In genomic region chr15:101619615-101619865, GRCh38 we compare ENCODE assay signal across 24 cellular contexts. TPM values are rescaled to one million over a fixed set of nuclear protein-coding genes. Genes with fewer than 3 reads are reported as not detected.
DNase-seq lines count a peak whose midpoint lies in the region; ATAC-seq and TF ChIP-seq lines count a peak whose summit lies in the region.
"Had no signal": no experiment of that assay in that cellular context is flagged by ENCODE, and none has a peak within 500 bp of the region (broad histone marks: within the 10 kb centered on the region; RNA-seq: fewer than 3 reads in every experiment).

No MANE protein-coding gene starts in this region.

- H2AFZ ChIP-seq in Loucy (ENCODE audit: low read length): no peak overlapping the region
- H2AFZ ChIP-seq: GM23248 had no signal

- no peaks in the 10 kb centered on the region for H3K9me2 ChIP-seq in Loucy (replicated peaks; ENCODE audit: low read depth, low read length)

- intact Hi-C loops in left cardiac atrium (cut with DNase I): no loop called here

- H3K4me3 Mint-ChIP-seq in nephron progenitor cell (no peak overlapping the region), T-helper 17 cell (no peak overlapping the region)
- H3K4me3 Mint-ChIP-seq: CD4-positive, CD25-positive, alpha-beta regulatory T cell; CD8-positive, alpha-beta memory T cell; H9 had no signal

- H3K4me1 ChIP-seq in right atrium auricular region (peaks cover 0 to 37% of the 10 kb centered on the region in 2 donors), Loucy (ENCODE audit: insufficient read depth, low read length, poor library complexity, severe bottlenecking) (peaks cover 29% of the 10 kb centered on the region), skeletal muscle tissue (ENCODE audit: control insufficient read depth in 3 of 3, insufficient read depth in 3 of 3, low read length in 3 of 3) (peaks cover 48 to 66% (median 59%) of the 10 kb centered on the region in 3 donors)

- peaks cover 29% of the 10 kb centered on the region for H3K9me3 Mint-ChIP-seq in nephron progenitor cell

- no peaks in the 10 kb centered on the region for H4K20me1 ChIP-seq in Loucy (ENCODE audit: insufficient read depth, low read length, poor library complexity, severe bottlenecking)

- peak overlapping the region; percentile 19 for H3K4me2 ChIP-seq in Loucy (ENCODE audit: low read depth, low read length, poor library complexity, severe bottlenecking)
- H3K4me2 ChIP-seq: A549 had no signal

- no peaks in the 10 kb centered on the region for H3F3A ChIP-seq in Loucy (ENCODE audit: low read depth)

- H3K9me3 ChIP-seq in right atrium auricular region: no peaks in the 10 kb centered on the region
- peaks cover 5% of the 10 kb centered on the region; the same call in 1 of the 2 replicates for H3K9me3 ChIP-seq in Loucy (ENCODE audit: insufficient read depth, low read depth, low read length)
- H3K9me3 ChIP-seq in skeletal muscle tissue (ENCODE audit: control insufficient read depth in 3 of 3, low read length in 3 of 3): no peaks in the 10 kb centered on the region
- no peaks in the 10 kb centered on the region for H3K9me3 ChIP-seq in T-helper 17 cell (ENCODE audit: control insufficient read depth, low read length, poor library complexity, severe bottlenecking)
- H3K9me3 ChIP-seq: A549, BE2C had no signal

- DNase-seq in right atrium auricular region (ENCODE audit: low spot score) (peak; percentile 52), left cardiac atrium (no peak), nephron progenitor cell (no peak), GOT3 (lab: John Stamatoyannopoulos, UW) (no peak), T-helper 17 cell (no peak), NCI-H345 (lab: John Stamatoyannopoulos, UW) (no peak)
- DNase-seq: 8988T; ACHN; AML-193; BE2C; CD4-positive, CD25-positive, alpha-beta regulatory T cell; CD8-positive, alpha-beta memory T cell; DMS 273 treated with DMSO at 0.1 percent for 48 hours; DMS79; EL; GDM1; GM23248; H9 had no signal

- H3K4me3 ChIP-seq in right atrium auricular region (no peak overlapping the region), Loucy (ENCODE audit: low read length, poor library complexity, severe bottlenecking) (no peak overlapping the region), skeletal muscle tissue (ENCODE audit: low read length in 3 of 3) (peak overlapping the region in 1 of 3 donors; percentile 13)
- H3K4me3 ChIP-seq: A549, GM23248 had no signal

- H3K27me3 Mint-ChIP-seq in nephron progenitor cell (ENCODE audit: low read depth, poor library complexity) (peaks cover 10% of the 10 kb centered on the region), T-helper 17 cell (no peaks in the 10 kb centered on the region)
- H3K27me3 Mint-ChIP-seq: CD4-positive, CD25-positive, alpha-beta regulatory T cell; CD8-positive, alpha-beta memory T cell had no signal

- H3K36me3 Mint-ChIP-seq in nephron progenitor cell (ENCODE audit: low read depth) (peaks cover 25% of the 10 kb centered on the region), T-helper 17 cell (ENCODE audit: low read depth) (peaks cover 7% of the 10 kb centered on the region)

- H3K36me3 ChIP-seq in right atrium auricular region: no peaks in the 10 kb centered on the region
- no peaks in the 10 kb centered on the region for H3K36me3 ChIP-seq in Loucy (ENCODE audit: insufficient read depth, low read length)
- H3K36me3 ChIP-seq in skeletal muscle tissue (ENCODE audit: control insufficient read depth in 3 of 3, insufficient read depth in 3 of 3, low read length in 3 of 3): no peaks in the 10 kb centered on the region
- H3K36me3 ChIP-seq: BE2C had no signal

- no peaks in the 10 kb centered on the region for H3K27me3 ChIP-seq in right atrium auricular region
- H3K27me3 ChIP-seq in Loucy (ENCODE audit: insufficient read depth, low read length, poor library complexity, severe bottlenecking): no peaks in the 10 kb centered on the region
- H3K27me3 ChIP-seq in skeletal muscle tissue (ENCODE audit: control insufficient read depth in 3 of 3, insufficient read depth in 3 of 3, low read length in 3 of 3): no peaks in the 10 kb centered on the region
- H3K27me3 ChIP-seq: BE2C had no signal

- TF ChIP-seq CTCF in right atrium auricular region (IDR thresholded peaks at IDR 0.05): no peak
- no peak for TF ChIP-seq CTCF in Loucy (conservative IDR thresholded peaks at IDR 0.05; ENCODE audit: low read length)
- TF ChIP-seq CTCF in nephron progenitor cell (IDR thresholded peaks at IDR 0.05): no peak

- H3K27ac ChIP-seq in right atrium auricular region (no peak overlapping the region), skeletal muscle tissue (ENCODE audit: low read depth, low read length) (peak overlapping the region; percentile 37)
- H3K27ac ChIP-seq: A549, C4-2B, GM23248 had no signal

- H3K79me2 ChIP-seq in Loucy (ENCODE audit: insufficient read depth, low read length): no peaks in the 10 kb centered on the region

- ATAC-seq in left cardiac atrium: no peak
- no peak for ATAC-seq in T-helper 17 cell
- ATAC-seq: A549, GM12878, HCT116 had no signal

- H3K9ac ChIP-seq in Loucy (ENCODE audit: low read depth, low read length, poor library complexity, severe bottlenecking) (no peak overlapping the region), skeletal muscle tissue (ENCODE audit: low read depth in 1 of 3, low read length in 3 of 3) (peak overlapping the region in 1 of 3 donors; percentile 54)
- H3K9ac ChIP-seq: GM23248 had no signal

- H3K27ac Mint-ChIP-seq in nephron progenitor cell (peak overlapping the region; percentile 90), T-helper 17 cell (no peak overlapping the region)
- H3K27ac Mint-ChIP-seq: CD4-positive, CD25-positive, alpha-beta regulatory T cell had no signal

- H3K4me1 Mint-ChIP-seq in nephron progenitor cell (peaks cover 68% of the 10 kb centered on the region), T-helper 17 cell (peaks cover 28% of the 10 kb centered on the region)

RNA-seq across cellular contexts. Expression of gene TM2D3, which starts 32.6 kb away (rescaled TPM):
- total RNA-seq in right atrium auricular region: 10 to 100 TPM; 36.0 to 53.4 TPM
- 10 to 100 TPM; 39.2 to 46.8 TPM for total RNA-seq in left cardiac atrium
- total RNA-seq in skeletal muscle tissue: 49.6 TPM
- total RNA-seq in T-helper 17 cell: 10 to 100 TPM; 66.0 to 91.0 TPM
